13 cellular contexts compared by ENCODE assay signal in genomic region chr15:85642693-85643058, GRCh38.
DNase-seq lines count a peak whose midpoint lies in the region; ATAC-seq, FAIRE-seq and TF ChIP-seq lines count a peak whose summit lies in the region.
"Had no signal": no experiment of that assay in that cellular context is flagged by ENCODE, and none has a peak within 500 bp of the region (broad histone marks: within the 10 kb centered on the region; RNA-seq: fewer than 3 reads in every experiment).

No MANE protein-coding gene starts in this region.

- TF ChIP-seq CTCF in astrocyte (IDR thresholded peaks at IDR 0.05; ENCODE audit: insufficient read depth, low read depth, low read length) (no peak), thoracic aorta (IDR thresholded peaks at IDR 0.05) (peak; percentile 27)

- no peaks in the 10 kb centered on the region for H3K9me3 Mint-ChIP-seq in astrocyte (ENCODE audit: unreplicated experiment)
- H3K9me3 Mint-ChIP-seq: activated naive CD4-positive, alpha-beta T cell treated with anti-CD3 and anti-CD28 coated beads, Interleukin-2, amount 50 U/mL, for 24 hours had no signal

- H3K27me3 ChIP-seq in astrocyte (ENCODE audit: insufficient read depth, low read length) (no peaks in the 10 kb centered on the region), mucosa of rectum (ENCODE audit: control insufficient read depth in 2 of 2, insufficient read depth in 2 of 2, low read length in 2 of 2) (no peaks in the 10 kb centered on the region), thoracic aorta (replicated peaks; ENCODE audit: insufficient read depth) (no peaks in the 10 kb centered on the region)
- H3K27me3 ChIP-seq: foreskin keratinocyte, neutrophil had no signal

- peak overlapping the region; percentile 51 for H3K4me2 ChIP-seq in astrocyte (ENCODE audit: low read length)

- H3K36me3 ChIP-seq in astrocyte (ENCODE audit: insufficient read depth, low read length): peaks cover 4% of the 10 kb centered on the region
- peaks cover 20 to 22% of the 10 kb centered on the region in 2 donors for H3K36me3 ChIP-seq in mucosa of rectum (ENCODE audit: control insufficient read depth in 2 of 2, insufficient read depth in 2 of 2, low read length in 2 of 2)
- H3K36me3 ChIP-seq in thoracic aorta: peaks cover 12% of the 10 kb centered on the region

- peak; percentile 84 for DNase-seq in astrocyte (ENCODE audit: low read depth)
- peak; percentile 91 for DNase-seq in fibroblast of peridontal ligament (ENCODE audit: extremely low read depth)
- DNase-seq in thoracic aorta (ENCODE audit: low spot score): peak; percentile 44
- DNase-seq in NCI-H2029 (lab: John Stamatoyannopoulos, UW): no peak
- DNase-seq: foreskin keratinocyte, NCI-H187, WERI-Rb-1 had no signal

- ATAC-seq in thoracic aorta (ENCODE audit: insufficient number of reproducible peaks, low FRiP score, low read depth): peak; percentile 60
- no peak for ATAC-seq in HG02588 (IDR thresholded peaks at IDR 0.05; ENCODE audit: unreplicated experiment)
- ATAC-seq in HG02623 (IDR thresholded peaks at IDR 0.05; ENCODE audit: unreplicated experiment): no peak
- ATAC-seq in GM21717 (IDR thresholded peaks at IDR 0.05; ENCODE audit: unreplicated experiment): no peak
- ATAC-seq: foreskin keratinocyte had no signal

- H3K4me3 ChIP-seq in astrocyte (ENCODE audit: insufficient read depth, low read depth, low read length) (no peak overlapping the region), mucosa of rectum (ENCODE audit: low read length in 2 of 2) (no peak overlapping the region), thoracic aorta (peak overlapping the region; percentile 62)

- H3K4me1 Mint-ChIP-seq in astrocyte (ENCODE audit: low read depth, unreplicated experiment): peaks cover 24% of the 10 kb centered on the region

- H3K9me3 ChIP-seq in astrocyte (ENCODE audit: insufficient read depth, low read depth, low read length) (no peaks in the 10 kb centered on the region), mucosa of rectum (ENCODE audit: control insufficient read depth in 2 of 2, low read length in 2 of 2) (no peaks in the 10 kb centered on the region), thoracic aorta (no peaks in the 10 kb centered on the region)
- H3K9me3 ChIP-seq: neutrophil had no signal

- H3K27me3 Mint-ChIP-seq in astrocyte (ENCODE audit: low read depth, unreplicated experiment): no peaks in the 10 kb centered on the region
- H3K27me3 Mint-ChIP-seq: activated naive CD4-positive, alpha-beta T cell treated with anti-CD3 and anti-CD28 coated beads, Interleukin-2, amount 50 U/mL, for 24 hours had no signal

- H3K9ac ChIP-seq in astrocyte (ENCODE audit: low read length): peak overlapping the region; percentile 54
- H3K9ac ChIP-seq in mucosa of rectum (ENCODE audit: low read depth in 1 of 2, low read length in 2 of 2): peak overlapping the region in 1 of 2 donors; percentile 6

- H3K4me3 Mint-ChIP-seq in astrocyte (ENCODE audit: unreplicated experiment): no peak overlapping the region
- H3K4me3 Mint-ChIP-seq: activated naive CD4-positive, alpha-beta T cell treated with anti-CD3 and anti-CD28 coated beads, Interleukin-2, amount 50 U/mL, for 24 hours had no signal

- peaks cover 17% of the 10 kb centered on the region for H3K4me1 ChIP-seq in astrocyte (ENCODE audit: insufficient read depth, low read length)
- peaks cover 22 to 27% of the 10 kb centered on the region in 2 donors for H3K4me1 ChIP-seq in mucosa of rectum (ENCODE audit: control insufficient read depth in 2 of 2, insufficient read depth in 2 of 2, low read length in 2 of 2)
- peaks cover 21 to 59% of the 10 kb centered on the region in 2 donors for H3K4me1 ChIP-seq in thoracic aorta (ENCODE audit: control insufficient read depth in 1 of 2, low read depth in 2 of 2)

- peaks cover 8% of the 10 kb centered on the region for H3K36me3 Mint-ChIP-seq in astrocyte (ENCODE audit: low read depth, unreplicated experiment)

- H4K20me1 ChIP-seq in astrocyte (ENCODE audit: insufficient read depth, low read length): no peaks in the 10 kb centered on the region

- FAIRE-seq in astrocyte (lab: Jason Lieb, UNC): no peak

- H2AFZ ChIP-seq in astrocyte (ENCODE audit: low read depth, low read length): no peak overlapping the region

- no peak overlapping the region for H3K27ac Mint-ChIP-seq in astrocyte (ENCODE audit: unreplicated experiment)

- H3K27ac ChIP-seq in astrocyte (ENCODE audit: low read depth, low read length) (peak overlapping the region; percentile 38), mucosa of rectum (ENCODE audit: low read depth in 2 of 2, low read length in 2 of 2) (peak overlapping the region; percentile 26 to 44), thoracic aorta (peak overlapping the region; percentile 64 to 88)
- H3K27ac ChIP-seq: foreskin keratinocyte, neutrophil, WERI-Rb-1 had no signal

- H3K79me2 ChIP-seq in astrocyte (ENCODE audit: insufficient read depth, low read length): no peaks in the 10 kb centered on the region
